In genomic region chr14:79641371-79641770, GRCh38 we compare ENCODE assay signal across 3 cellular contexts.
"Had no signal": no experiment of that assay in that cellular context is flagged by ENCODE, and none has a peak within 500 bp of the region (broad histone marks: within the 10 kb centered on the region; RNA-seq: fewer than 3 reads in every experiment).

No MANE protein-coding gene starts in this region.

- DNase-seq: GDM1, GF-D8 had no signal

- H3K4me3 ChIP-seq: GM12878 had no signal
